21 cellular contexts compared by ENCODE assay signal in the genomic region with DNA sequence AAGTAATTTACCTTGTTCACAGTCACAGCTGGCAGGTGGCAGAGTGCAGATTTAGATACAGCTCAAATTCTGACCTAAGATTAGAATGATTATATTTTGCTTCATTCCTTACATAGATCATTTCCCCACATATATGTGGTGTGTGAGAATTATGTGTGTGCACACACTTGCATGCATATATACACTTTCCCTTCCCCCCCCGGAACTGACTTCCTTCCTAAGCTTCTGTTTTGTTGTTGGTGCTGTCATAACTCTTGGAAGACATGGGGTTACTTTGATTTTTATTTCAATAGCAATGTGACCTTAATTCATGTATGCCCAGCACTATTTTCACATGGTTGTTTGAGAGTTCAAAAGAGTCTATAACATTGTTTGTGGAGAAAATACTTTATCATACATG.
"Had no signal": no experiment of that assay in that cellular context is flagged by ENCODE, and none has a peak within 500 bp of the region (broad histone marks: within the 10 kb centered on the region; RNA-seq: fewer than 3 reads in every experiment).

No MANE protein-coding gene starts in this region.

- H3K9me3 Mint-ChIP-seq: activated CD4-positive, alpha-beta memory T cell treated with anti-CD3 and anti-CD28 coated beads for 36 hours; activated naive CD4-positive, alpha-beta T cell treated with anti-CD3 and anti-CD28 coated beads, Interleukin-2, amount 50 U/mL, for 72 hours; dendritic cell treated with granulocyte-macrophage colony-stimulating factor and Interleukin-4, amounts not matched to agents 40 ng/mL and 50 ng/mL, for 4 days had no signal

- H3K4me1 ChIP-seq: gastroesophageal sphincter, prostate gland, right lobe of liver, suprapubic skin had no signal

- DNase-seq: activated CD4-positive, alpha-beta memory T cell treated with anti-CD3 and anti-CD28 coated beads for 36 hours; activated CD4-positive, alpha-beta T cell treated with anti-CD3 and anti-CD28 coated beads for 1 hour; activated CD8-positive, alpha-beta memory T cell treated with anti-CD3 and anti-CD28 coated beads, Interleukin-2, amount 10 ng/mL, durations not matched to agents 7 days and 5 days; activated effector memory CD4-positive, alpha-beta T cell treated with anti-CD3 and anti-CD28 coated beads, Interleukin-2, amount 50 U/mL, for 16 hours; activated T-cell treated with anti-CD3 and anti-CD28 coated beads, Interleukin-2, amount 50 U/mL, for 1 hour; amygdala; brain microvascular endothelial cell; midbrain; right lobe of liver; stimulated activated CD4-positive, alpha-beta T cell treated with anti-CD3 and anti-CD28 coated beads, Interleukin-4, amount 100 ng/mL, for 4 hours; stimulated activated CD8-positive, alpha-beta memory T cell treated with anti-CD3 and anti-CD28 coated beads, Interleukin-4, amount 100 ng/mL, for 48 hours; stimulated activated naive CD8-positive, alpha-beta T cell treated with anti-CD3 and anti-CD28 coated beads, Interleukin-15, Interleukin-2, amounts not matched to agents 100 U/mL and 50 U/mL, for 24 hours; SW 1271; upper lobe of left lung had no signal

- H3K9me3 ChIP-seq: gastroesophageal sphincter, prostate gland, right lobe of liver, suprapubic skin, upper lobe of left lung had no signal

- H3K27me3 Mint-ChIP-seq: activated CD4-positive, alpha-beta memory T cell treated with anti-CD3 and anti-CD28 coated beads for 36 hours; dendritic cell treated with granulocyte-macrophage colony-stimulating factor and Interleukin-4, amounts not matched to agents 40 ng/mL and 50 ng/mL, for 4 days had no signal

- H3K36me3 Mint-ChIP-seq: activated CD4-positive, alpha-beta memory T cell treated with anti-CD3 and anti-CD28 coated beads for 36 hours; activated naive CD4-positive, alpha-beta T cell treated with anti-CD3 and anti-CD28 coated beads, Interleukin-2, amount 50 U/mL, for 72 hours had no signal

- ATAC-seq: activated CD8-positive, alpha-beta memory T cell treated with anti-CD3 and anti-CD28 coated beads, Interleukin-2, amount 10 ng/mL, durations not matched to agents 7 days and 5 days; activated naive CD4-positive, alpha-beta T cell treated with anti-CD3 and anti-CD28 coated beads, Interleukin-2, amount 50 U/mL, for 72 hours; gastroesophageal sphincter; stimulated activated naive CD8-positive, alpha-beta T cell treated with anti-CD3 and anti-CD28 coated beads, Interleukin-15, Interleukin-2, amounts not matched to agents 100 U/mL and 50 U/mL, for 24 hours had no signal

- H3K4me3 ChIP-seq: gastroesophageal sphincter, prostate gland, right lobe of liver, smooth muscle cell, suprapubic skin, upper lobe of left lung had no signal

- H3K27me3 ChIP-seq: brain microvascular endothelial cell, gastroesophageal sphincter, right lobe of liver, suprapubic skin, upper lobe of left lung had no signal

- H3K27ac Mint-ChIP-seq: activated CD4-positive, alpha-beta memory T cell treated with anti-CD3 and anti-CD28 coated beads for 36 hours; activated naive CD4-positive, alpha-beta T cell treated with anti-CD3 and anti-CD28 coated beads, Interleukin-2, amount 50 U/mL, for 72 hours; dendritic cell treated with granulocyte-macrophage colony-stimulating factor and Interleukin-4, amounts not matched to agents 40 ng/mL and 50 ng/mL, for 4 days had no signal

- H3K4me3 Mint-ChIP-seq: activated CD4-positive, alpha-beta memory T cell treated with anti-CD3 and anti-CD28 coated beads for 36 hours; activated CD8-positive, alpha-beta memory T cell treated with anti-CD3 and anti-CD28 coated beads, Interleukin-2, amount 10 ng/mL, durations not matched to agents 7 days and 5 days; dendritic cell treated with granulocyte-macrophage colony-stimulating factor and Interleukin-4, amounts not matched to agents 40 ng/mL and 50 ng/mL, for 4 days had no signal

- H3K27ac ChIP-seq: brain microvascular endothelial cell, gastroesophageal sphincter, prostate gland, right lobe of liver, suprapubic skin, upper lobe of left lung, VCaP had no signal

- H3K36me3 ChIP-seq: brain microvascular endothelial cell, prostate gland, right lobe of liver, suprapubic skin, upper lobe of left lung had no signal
